Comparison of ENCODE assay signal across 8 cellular contexts in genomic region chr1:116418091-116418830, GRCh38. TPM values are rescaled to one million over a fixed set of nuclear protein-coding genes. Genes with fewer than 3 reads are reported as not detected.
DNase-seq lines count a peak whose midpoint lies in the region; ATAC-seq, FAIRE-seq and TF ChIP-seq lines count a peak whose summit lies in the region.

No MANE protein-coding gene starts in this region.

- H3K9me3 Mint-ChIP-seq in IgD-negative memory B cell = no peaks in the 10 kb centered on the region
- H3K9me3 Mint-ChIP-seq in activated T-helper 17 cell treated with anti-CD3 and anti-CD28 coated beads, Interleukin-2, amount 50 U/mL, for 72 hours = no peaks in the 10 kb centered on the region
- H3K9me3 Mint-ChIP-seq in nephron progenitor cell = no peaks in the 10 kb centered on the region
- no peaks in the 10 kb centered on the region for H3K9me3 Mint-ChIP-seq in stimulated activated naive CD8-positive, alpha-beta T cell treated with anti-CD3 and anti-CD28 coated beads, Interleukin-15, Interleukin-2, amounts not matched to agents 100 ng/mL and 50 ng/mL, for 24 hours

- H3K4me1 Mint-ChIP-seq in IgD-negative memory B cell (peaks cover 7 to 18% (median 17%) of the 10 kb centered on the region in 3 donors), nephron progenitor cell (peaks cover 37% of the 10 kb centered on the region)
- peaks cover 8% of the 10 kb centered on the region for H3K4me1 Mint-ChIP-seq in activated T-helper 17 cell treated with anti-CD3 and anti-CD28 coated beads, Interleukin-2, amount 50 U/mL, for 72 hours
- peaks cover 38% of the 10 kb centered on the region for H3K4me1 Mint-ChIP-seq in stimulated activated naive CD8-positive, alpha-beta T cell treated with anti-CD3 and anti-CD28 coated beads, Interleukin-15, Interleukin-2, amounts not matched to agents 100 ng/mL and 50 ng/mL, for 24 hours (ENCODE audit: low read depth)

- H3K27ac Mint-ChIP-seq in IgD-negative memory B cell (peak overlapping the region; percentile 94 to 96 (median 94)), nephron progenitor cell (no peak overlapping the region)
- H3K27ac Mint-ChIP-seq in activated T-helper 17 cell treated with anti-CD3 and anti-CD28 coated beads, Interleukin-2, amount 50 U/mL, for 72 hours = peak overlapping the region; percentile 93
- H3K27ac Mint-ChIP-seq in stimulated activated naive CD8-positive, alpha-beta T cell treated with anti-CD3 and anti-CD28 coated beads, Interleukin-15, Interleukin-2, amounts not matched to agents 100 ng/mL and 50 ng/mL, for 24 hours = peak overlapping the region; percentile 94

- TF ChIP-seq CTCF in nephron progenitor cell (IDR thresholded peaks at IDR 0.05) = no peak

- ATAC-seq in GM21528 (IDR thresholded peaks at IDR 0.05; ENCODE audit: low FRiP score, unreplicated experiment) = peak; percentile 90
- peak; percentile 87 for ATAC-seq in activated T-helper 17 cell treated with anti-CD3 and anti-CD28 coated beads, Interleukin-2, amount 50 U/mL, for 72 hours (replicated peaks)

- peak overlapping the region; percentile 58 to 96 (median 92) for H3K4me3 Mint-ChIP-seq in IgD-negative memory B cell
- peak overlapping the region; percentile 92 for H3K4me3 Mint-ChIP-seq in activated T-helper 17 cell treated with anti-CD3 and anti-CD28 coated beads, Interleukin-2, amount 50 U/mL, for 72 hours
- peak overlapping the region; percentile 91 for H3K4me3 Mint-ChIP-seq in nephron progenitor cell
- peak overlapping the region; percentile 94 for H3K4me3 Mint-ChIP-seq in stimulated activated naive CD8-positive, alpha-beta T cell treated with anti-CD3 and anti-CD28 coated beads, Interleukin-15, Interleukin-2, amounts not matched to agents 100 ng/mL and 50 ng/mL, for 24 hours

- H3K36me3 Mint-ChIP-seq in IgD-negative memory B cell (no peaks in the 10 kb centered on the region), nephron progenitor cell (ENCODE audit: low read depth) (no peaks in the 10 kb centered on the region)
- peaks cover 5% of the 10 kb centered on the region for H3K36me3 Mint-ChIP-seq in activated T-helper 17 cell treated with anti-CD3 and anti-CD28 coated beads, Interleukin-2, amount 50 U/mL, for 72 hours (ENCODE audit: low read depth)
- H3K36me3 Mint-ChIP-seq in stimulated activated naive CD8-positive, alpha-beta T cell treated with anti-CD3 and anti-CD28 coated beads, Interleukin-15, Interleukin-2, amounts not matched to agents 100 ng/mL and 50 ng/mL, for 24 hours (ENCODE audit: low read depth) = peaks cover 24% of the 10 kb centered on the region

- no peak for FAIRE-seq in RCC 7860 (lab: Jason Lieb, UNC)

- H3K27me3 Mint-ChIP-seq in IgD-negative memory B cell (no peaks in the 10 kb centered on the region), nephron progenitor cell (ENCODE audit: low read depth, poor library complexity) (peaks cover 8% of the 10 kb centered on the region)
- no peaks in the 10 kb centered on the region for H3K27me3 Mint-ChIP-seq in activated T-helper 17 cell treated with anti-CD3 and anti-CD28 coated beads, Interleukin-2, amount 50 U/mL, for 72 hours
- H3K27me3 Mint-ChIP-seq in stimulated activated naive CD8-positive, alpha-beta T cell treated with anti-CD3 and anti-CD28 coated beads, Interleukin-15, Interleukin-2, amounts not matched to agents 100 ng/mL and 50 ng/mL, for 24 hours = no peaks in the 10 kb centered on the region

- peak; percentile 80 for DNase-seq in DMS153 treated with DMSO at 0.1 percent for 48 hours (lab: John Stamatoyannopoulos, UW; ENCODE audit: unreplicated experiment)
- DNase-seq in RCC 7860 (ENCODE audit: low spot score) = peak; percentile 62
- DNase-seq in fibroblast of the conjunctiva (ENCODE audit: low read depth) = peak; percentile 27
- DNase-seq in nephron progenitor cell = peak; percentile 87

RNA-seq across cellular contexts. Expression of gene ATP1A1, which starts 45.2 kb away (rescaled TPM):
- 29.9 TPM for polyA plus RNA-seq in IgD-negative memory B cell
- 100 to 1,000 TPM; 206 to 244 TPM for total RNA-seq in activated T-helper 17 cell treated with anti-CD3 and anti-CD28 coated beads, Interleukin-2, amount 50 U/mL, for 72 hours

Comparison
In these comparisons a context has a peak if more than half of its experiments do, and no peak if none do; other contexts are left out.
1. Peak in every context shown above with its lines: DNase-seq and ATAC-seq.
2. DNase-seq: peak in every context shown above with its lines; median percentile 87 in nephron progenitor cell; 80 in DMS153 treated with DMSO at 0.1 percent for 48 hours; 62 in RCC 7860; 27 in fibroblast of the conjunctiva.